In the genomic region with DNA sequence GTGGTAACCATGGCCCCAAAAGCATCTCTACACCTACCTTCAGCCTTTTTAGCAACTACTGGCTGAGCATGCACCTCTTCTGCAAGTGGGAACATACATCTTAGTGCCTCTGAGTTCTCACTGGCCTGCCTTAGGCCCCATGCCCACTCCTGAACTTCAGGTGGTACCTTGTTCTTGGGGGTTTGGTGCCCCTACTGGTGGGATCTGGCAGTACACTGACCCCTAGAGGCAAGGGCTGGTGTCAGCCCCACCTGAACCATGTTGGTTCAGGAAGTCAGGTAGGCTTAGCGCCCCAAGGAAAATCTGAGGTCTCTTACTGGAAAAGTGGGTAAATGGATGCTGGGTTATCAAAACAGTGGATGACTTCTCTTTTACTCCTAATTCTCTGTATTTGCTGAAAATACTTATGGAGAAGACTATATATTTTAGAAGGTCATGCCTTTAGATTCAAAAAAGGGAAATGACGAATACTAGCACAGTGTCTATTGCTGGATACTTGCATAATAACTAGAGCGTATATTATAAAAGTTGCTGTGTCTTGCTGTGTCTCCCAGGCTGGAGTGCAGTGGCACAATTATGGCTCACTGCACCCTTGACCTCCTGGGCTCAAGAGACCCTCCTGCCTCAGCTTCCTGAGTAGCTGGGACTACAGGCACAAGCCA, we compare ENCODE assay signal across 9 cellular contexts.
DNase-seq lines count a peak whose midpoint lies in the region; ATAC-seq and TF ChIP-seq lines count a peak whose summit lies in the region.
"Had no signal": no experiment of that assay in that cellular context is flagged by ENCODE, and none has a peak within 500 bp of the region (broad histone marks: within the 10 kb centered on the region; RNA-seq: fewer than 3 reads in every experiment).

No MANE protein-coding gene starts in this region.

- DNase-seq in SK-N-SH (peak; percentile 51), OCI-LY7 (ENCODE audit: low spot score) (peak; percentile 27), fibroblast of lung (ENCODE audit: low read depth in 2 of 2) (no peak)
- DNase-seq in stimulated activated CD8-positive, alpha-beta memory T cell treated with anti-CD3 and anti-CD28 coated beads, Interleukin-15, amount 100 ng/mL, for 48 hours (ENCODE audit: low read depth in 2 of 2), result peak; percentile 7 to 15

- H4K20me1 ChIP-seq in SK-N-SH (ENCODE audit: insufficient read depth) (no peaks in the 10 kb centered on the region), OCI-LY7 (ENCODE audit: insufficient read depth, low read length) (no peaks in the 10 kb centered on the region), fibroblast of lung (ENCODE audit: control insufficient read depth, extremely low read depth, insufficient read depth, low read length) (no peaks in the 10 kb centered on the region)

- peaks cover 0 to 6% of the 10 kb centered on the region in 2 experiments; a peak in 2 of 4 replicates for H3K4me1 ChIP-seq in SK-N-SH (ENCODE audit: control insufficient read depth in 1 of 2, insufficient read depth in 2 of 2, low read depth in 1 of 2, low read length in 1 of 2)
- H3K4me1 ChIP-seq in OCI-LY7 (ENCODE audit: insufficient read depth, low read length, poor library complexity, severe bottlenecking), result no peaks in the 10 kb centered on the region
- H3K4me1 ChIP-seq in fibroblast of lung (ENCODE audit: control insufficient read depth, extremely low read depth, insufficient read depth, low read length), result no peaks in the 10 kb centered on the region

- intact Hi-C loops in OCI-LY7 (cut with micrococcal nuclease; ENCODE audit: unreplicated experiment), result no loop called here

- no peak overlapping the region for H2AFZ ChIP-seq in SK-N-SH (ENCODE audit: low read depth)
- no peak overlapping the region for H2AFZ ChIP-seq in OCI-LY7 (ENCODE audit: low read length)
- no peak overlapping the region for H2AFZ ChIP-seq in fibroblast of lung (ENCODE audit: low read length)

- H3K27me3 ChIP-seq in SK-N-SH (ENCODE audit: insufficient read depth) (no peaks in the 10 kb centered on the region), fibroblast of lung (ENCODE audit: control insufficient read depth, insufficient read depth, low read length) (no peaks in the 10 kb centered on the region)

- H3K9me3 ChIP-seq in SK-N-SH, result no peaks in the 10 kb centered on the region; the same call in 1 of the 2 replicates
- no peaks in the 10 kb centered on the region for H3K9me3 ChIP-seq in OCI-LY7 (ENCODE audit: low read length)
- no peaks in the 10 kb centered on the region for H3K9me3 ChIP-seq in fibroblast of lung (ENCODE audit: control insufficient read depth, insufficient read depth, low read depth, low read length)

- 96% methylated on average over 3 of the region's 3 CpGs for WGBS in SK-N-SH (ENCODE audit: low lambda C conversion rate)

- H3K4me2 ChIP-seq in SK-N-SH (no peak overlapping the region), OCI-LY7 (ENCODE audit: low read length) (no peak overlapping the region), fibroblast of lung (ENCODE audit: extremely low read depth, insufficient read depth, low read length) (no peak overlapping the region)

- BruUV-seq in OCI-LY7 (replicated peaks; lab: Mats Ljungman, UMichigan), result no TSS peak

- H3K27ac ChIP-seq in SK-N-SH (ENCODE audit: low read depth in 2 of 2, low read length in 1 of 2) (no peak overlapping the region), OCI-LY7 (ENCODE audit: low read depth, low read length, poor library complexity, severe bottlenecking) (no peak overlapping the region), fibroblast of lung (ENCODE audit: insufficient read depth, low read length) (no peak overlapping the region)

- H3K79me2 ChIP-seq in SK-N-SH (ENCODE audit: insufficient read depth), result no peaks in the 10 kb centered on the region
- no peaks in the 10 kb centered on the region for H3K79me2 ChIP-seq in OCI-LY7 (ENCODE audit: insufficient read depth, low read depth, low read length)
- H3K79me2 ChIP-seq in fibroblast of lung (ENCODE audit: control insufficient read depth, insufficient read depth, low read length), result no peaks in the 10 kb centered on the region

- no peak for ATAC-seq in SK-N-SH treated with all-trans-retinoic acid at 6 μM for 48 hours
- no peak for ATAC-seq in HG03097 (IDR thresholded peaks at IDR 0.05; ENCODE audit: low FRiP score, unreplicated experiment)
- no peak for ATAC-seq in GM21367 (IDR thresholded peaks at IDR 0.05; ENCODE audit: unreplicated experiment)
- no peak for ATAC-seq in HG02610 (IDR thresholded peaks at IDR 0.05; ENCODE audit: unreplicated experiment)

- H3F3A ChIP-seq in SK-N-SH (replicated peaks; ENCODE audit: insufficient read depth), result peaks cover 14% of the 10 kb centered on the region

- peak; percentile 59 for TF ChIP-seq CTCF in SK-N-SH (IDR thresholded peaks at IDR 0.05)
- TF ChIP-seq CTCF in OCI-LY7 (conservative IDR thresholded peaks at IDR 0.05; ENCODE audit: low read length), result peak; percentile 78
- peak; percentile 25 to 34 for TF ChIP-seq CTCF in fibroblast of lung (conservative IDR thresholded peaks at IDR 0.05 in 1 of 2, IDR thresholded peaks at IDR 0.05 in 1 of 2; ENCODE audit: low read depth in 1 of 2, low read length in 2 of 2)

- no peaks in the 10 kb centered on the region for H3K9me2 ChIP-seq in SK-N-SH
- H3K9me2 ChIP-seq in OCI-LY7 (ENCODE audit: insufficient read depth, low read length), result no peaks in the 10 kb centered on the region

- CTCF ChIA-PET in SK-N-SH (lab: Yijun Ruan, JAX) (interaction anchor here (1.0 kb wide), 1 partner anchor 29 kb away, joined by 3 read pairs; no protein-coding TSS in a partner anchor), OCI-LY7 (lab: Charles Lee; ENCODE audit: unreplicated experiment) (no interaction called here)

- TF ChIP-seq RAD21 in SK-N-SH (IDR thresholded peaks at IDR 0.05; ENCODE audit: low read length), result peak; percentile 47

- H3K4me3 ChIP-seq in SK-N-SH (ENCODE audit: low read depth in 2 of 2, low read length in 1 of 2) (no peak overlapping the region), OCI-LY7 (ENCODE audit: low read depth, low read length, poor library complexity, severe bottlenecking) (no peak overlapping the region), fibroblast of lung (replicated peaks in 1 of 4; ENCODE audit: control extremely low read depth in 1 of 4, insufficient read depth in 1 of 4, low read depth in 3 of 4, low read length in 4 of 4) (no peak overlapping the region)
- H3K4me3 ChIP-seq: coronary artery had no signal

- no peak overlapping the region for H3K9ac ChIP-seq in SK-N-SH
- no peak overlapping the region for H3K9ac ChIP-seq in fibroblast of lung (ENCODE audit: insufficient read depth, low read length)

- H3K36me3 ChIP-seq in SK-N-SH (replicated peaks in 1 of 2; ENCODE audit: control insufficient read depth in 1 of 2, insufficient read depth in 2 of 2, low read length in 1 of 2) (peaks cover 0 to 17% of the 10 kb centered on the region in 2 experiments), OCI-LY7 (ENCODE audit: insufficient read depth, low read length) (no peaks in the 10 kb centered on the region), fibroblast of lung (ENCODE audit: control insufficient read depth, insufficient read depth, low read length) (no peaks in the 10 kb centered on the region)

- TF ChIP-seq EP300 in SK-N-SH (IDR thresholded peaks at IDR 0.05; ENCODE audit: borderline replicate concordance in 1 of 2, low read depth in 1 of 2, low read length in 1 of 2), result no peak

- POLR2A ChIA-PET in SK-N-SH (lab: Yijun Ruan, JAX), result interaction anchor here (1.2 kb wide), 1 partner anchor 121 kb away, joined by 3 read pairs; a partner anchor contains a TSS
- POLR2A ChIA-PET in OCI-LY7 (lab: Charles Lee), result no interaction called here

TF ChIP-seq in SK-N-SH, 30 proteins besides CTCF, POLR2A, EP300 and RAD21:
- TF ChIP-seq SMC3 (IDR thresholded peaks at IDR 0.05; ENCODE audit: low read depth, low read length) (peak; percentile 27), CHD2 (IDR thresholded peaks at IDR 0.05; ENCODE audit: low read length, partially characterized antibody) (no peak)

TF ChIP-seq in SK-N-SH treated with all-trans-retinoic acid at 6 μM for 48 hours, 23 proteins besides CTCF, POLR2A, EP300 and RAD21:
- TF ChIP-seq ZFP30 (CRISPR knock-in tag; IDR thresholded peaks at IDR 0.05) (no peak), ISL1 (CRISPR knock-in tag; IDR thresholded peaks at IDR 0.05) (no peak)

Comparison
In these comparisons a context has a peak if more than half of its experiments do, and no peak if none do; other contexts are left out.
1. DNase-seq: peak in SK-N-SH (single experiment), OCI-LY7 (single experiment) and stimulated activated CD8-positive, alpha-beta memory T cell treated with anti-CD3 and anti-CD28 coated beads, Interleukin-15, amount 100 ng/mL, for 48 hours (2 of 2); none in fibroblast of lung (0 of 2).
2. Peak in every context shown above with its lines, with median percentiles within 50 percentile points of each other: CTCF ChIP-seq.